Comparison of ENCODE assay signal across 19 cellular contexts in the genomic region with DNA sequence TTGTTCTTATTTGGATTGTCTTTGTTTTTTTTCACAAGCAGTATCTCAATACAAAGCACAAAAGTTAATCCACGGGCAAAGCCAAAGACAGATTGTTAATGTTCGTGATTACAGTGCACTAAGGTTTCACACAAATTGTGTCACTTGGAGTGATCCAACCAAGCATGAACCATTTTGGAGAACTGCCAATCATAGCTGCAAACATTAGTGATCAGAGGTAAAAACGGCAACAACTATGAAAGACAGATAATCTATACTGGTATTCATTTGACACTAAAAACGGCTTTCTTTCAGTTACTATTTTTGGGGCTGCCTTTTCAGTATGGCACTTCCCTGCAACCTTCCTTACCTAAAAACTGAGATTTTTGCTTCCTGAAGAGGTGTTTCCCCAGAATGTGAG.
DNase-seq lines count a peak whose midpoint lies in the region; ATAC-seq and TF ChIP-seq lines count a peak whose summit lies in the region.
"Had no signal": no experiment of that assay in that cellular context is flagged by ENCODE, and none has a peak within 500 bp of the region (broad histone marks: within the 10 kb centered on the region; RNA-seq: fewer than 3 reads in every experiment).

No MANE protein-coding gene starts in this region.

- no peak for TF ChIP-seq CTCF in GM06990 (IDR thresholded peaks at IDR 0.05; ENCODE audit: insufficient read depth, low read length, poor library complexity, severe bottlenecking)
- no peak for TF ChIP-seq CTCF in choroid plexus epithelial cell (conservative IDR thresholded peaks at IDR 0.05; ENCODE audit: low read depth, low read length)

- intact Hi-C loops in naive thymus-derived CD4-positive, alpha-beta T cell (cut with micrococcal nuclease): no loop called here

- no peak overlapping the region for H3K27ac Mint-ChIP-seq in naive thymus-derived CD4-positive, alpha-beta T cell

- peaks cover 0 to 18% (median 7%) of the 10 kb centered on the region in 11 donors for H3K9me3 Mint-ChIP-seq in naive thymus-derived CD4-positive, alpha-beta T cell

- no peak overlapping the region for H3K4me3 Mint-ChIP-seq in naive thymus-derived CD4-positive, alpha-beta T cell

- H3K27ac ChIP-seq in naive thymus-derived CD4-positive, alpha-beta T cell (ENCODE audit: low read depth, low read length): no peak overlapping the region
- H3K27ac ChIP-seq: ascending aorta, lower lobe of right lung, pancreas, RWPE1 had no signal

- H3K36me3 Mint-ChIP-seq in naive thymus-derived CD4-positive, alpha-beta T cell: no peaks in the 10 kb centered on the region

- H3K4me1 ChIP-seq in naive thymus-derived CD4-positive, alpha-beta T cell (ENCODE audit: control insufficient read depth in 2 of 2, insufficient read depth in 2 of 2, low read length in 2 of 2): no peaks in the 10 kb centered on the region
- H3K4me1 ChIP-seq: ascending aorta, lower lobe of right lung, pancreas had no signal

- CTCF ChIA-PET in naive thymus-derived CD4-positive, alpha-beta T cell (lab: Charles Lee): no interaction called here

- peaks cover 0 to 6% (median 0%) of the 10 kb centered on the region in 5 donors for H3K27me3 Mint-ChIP-seq in naive thymus-derived CD4-positive, alpha-beta T cell

- POLR2A ChIA-PET in naive thymus-derived CD4-positive, alpha-beta T cell (lab: Charles Lee): no interaction called here

- H3K4me1 Mint-ChIP-seq in naive thymus-derived CD4-positive, alpha-beta T cell: no peaks in the 10 kb centered on the region

- H3K9me3 ChIP-seq in naive thymus-derived CD4-positive, alpha-beta T cell (ENCODE audit: control insufficient read depth in 2 of 3, low read length in 3 of 3): no peaks in the 10 kb centered on the region
- H3K9me3 ChIP-seq: pancreas had no signal

- ATAC-seq in GM21529 (IDR thresholded peaks at IDR 0.05; ENCODE audit: unreplicated experiment): peak; percentile 42
- ATAC-seq in HG03460 (IDR thresholded peaks at IDR 0.05; ENCODE audit: unreplicated experiment): no peak
- ATAC-seq in naive thymus-derived CD4-positive, alpha-beta T cell: no peak
- ATAC-seq: lower lobe of right lung, pancreas had no signal

- H3K27me3 ChIP-seq in GM06990 (replicated peaks; ENCODE audit: control insufficient read depth, insufficient read depth, low read length): no peaks in the 10 kb centered on the region
- no peaks in the 10 kb centered on the region for H3K27me3 ChIP-seq in naive thymus-derived CD4-positive, alpha-beta T cell (ENCODE audit: control insufficient read depth in 2 of 2, insufficient read depth in 2 of 2, low read length in 2 of 2)
- H3K27me3 ChIP-seq: ascending aorta, pancreas had no signal

- H3K4me3 ChIP-seq in GM06990 (replicated peaks; ENCODE audit: low read depth, low read length) (no peak overlapping the region), choroid plexus epithelial cell (ENCODE audit: low read depth, low read length) (no peak overlapping the region)
- no peak overlapping the region for H3K4me3 ChIP-seq in naive thymus-derived CD4-positive, alpha-beta T cell (ENCODE audit: low read length)
- H3K4me3 ChIP-seq: ascending aorta, lower lobe of right lung, pancreas had no signal

- no peaks in the 10 kb centered on the region for H3K36me3 ChIP-seq in GM06990 (ENCODE audit: control insufficient read depth, insufficient read depth, low read length)
- H3K36me3 ChIP-seq in naive thymus-derived CD4-positive, alpha-beta T cell (ENCODE audit: control insufficient read depth in 2 of 3, insufficient read depth in 3 of 3, low read length in 3 of 3): no peaks in the 10 kb centered on the region
- H3K36me3 ChIP-seq: ascending aorta, lower lobe of right lung, pancreas had no signal

- DNase-seq in GM06990 (ENCODE audit: extremely low read depth, insufficient read length) (peak; percentile 11), NCI-H345 treated with DMSO at 0.1 percent for 48 hours (lab: John Stamatoyannopoulos, UW; ENCODE audit: unreplicated experiment) (peak; percentile 37), choroid plexus epithelial cell (ENCODE audit: low read depth) (peak; percentile 3), hippocampal formation (lab: John Stamatoyannopoulos, UW) (no peak)
- no peak for DNase-seq in stimulated activated CD4-positive, alpha-beta T cell treated with anti-CD3 and anti-CD28 coated beads, Interleukin-2, amount 100 ng/mL, for 48 hours
- no peak for DNase-seq in naive thymus-derived CD4-positive, alpha-beta T cell
- DNase-seq: activated CD4-positive, alpha-beta T cell treated with anti-CD3 and anti-CD28 coated beads, Interleukin-2, amount 50 U/mL, for 4 hours; activated naive CD4-positive, alpha-beta T cell; activated T-cell treated with anti-CD3 and anti-CD28 coated beads for 4 hours; lower lobe of right lung; NCI-H187 treated with DMSO at 0.1 percent for 48 hours; NCI-H526; pancreas; stimulated activated CD4-positive, alpha-beta T cell treated with anti-CD3 and anti-CD28 coated beads, Interleukin-4, amount 100 ng/mL, for 24 hours; substantia nigra had no signal

Comparison
In these comparisons a context has a peak if more than half of its experiments do, and no peak if none do; other contexts are left out.
1. DNase-seq: peak in GM06990 (single experiment), NCI-H345 treated with DMSO at 0.1 percent for 48 hours (single experiment) and choroid plexus epithelial cell (single experiment); none in hippocampal formation (0 of 2), stimulated activated CD4-positive, alpha-beta T cell treated with anti-CD3 and anti-CD28 coated beads, Interleukin-2, amount 100 ng/mL, for 48 hours (0 of 2) and naive thymus-derived CD4-positive, alpha-beta T cell (0 of 9).